13 cellular contexts compared by ENCODE assay signal in the genomic region with DNA sequence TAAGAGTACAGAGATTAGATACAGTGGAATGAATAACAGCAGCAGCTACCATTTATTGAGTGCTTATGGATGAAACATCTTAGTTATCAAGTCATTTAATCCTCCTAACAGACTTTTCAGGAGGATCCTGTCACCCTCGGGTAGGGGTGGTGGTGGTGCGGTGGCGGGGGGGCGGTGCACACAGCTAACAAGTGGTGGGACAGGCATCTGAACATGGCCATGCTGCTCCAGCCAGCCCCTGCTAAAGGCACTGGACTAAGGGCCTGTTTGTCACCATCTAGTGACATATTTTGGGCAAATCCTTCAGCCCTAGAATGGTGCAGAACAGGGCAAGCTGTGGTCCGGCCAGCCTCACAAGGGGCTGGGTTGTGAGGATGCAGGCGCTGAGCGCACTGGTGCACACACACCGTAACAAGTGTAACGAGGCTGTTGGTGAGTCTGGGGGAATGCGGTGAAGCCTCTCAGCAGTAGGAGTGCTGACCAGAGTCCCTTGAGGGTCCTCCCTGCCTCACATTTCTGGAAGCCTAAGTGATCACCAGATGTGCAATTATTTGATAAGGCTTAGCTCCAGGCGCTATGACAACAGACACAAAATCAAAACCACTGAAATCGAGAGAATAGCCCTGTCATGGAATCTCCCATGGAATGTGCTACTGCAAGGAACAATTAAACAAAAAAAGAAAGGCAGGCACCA.
DNase-seq lines count a peak whose midpoint lies in the region; ATAC-seq, FAIRE-seq and TF ChIP-seq lines count a peak whose summit lies in the region.
"Had no signal": no experiment of that assay in that cellular context is flagged by ENCODE, and none has a peak within 500 bp of the region (broad histone marks: within the 10 kb centered on the region; RNA-seq: fewer than 3 reads in every experiment).

No MANE protein-coding gene starts in this region.

- TF ChIP-seq EP300 in H1 (IDR thresholded peaks at IDR 0.05; ENCODE audit: borderline replicate concordance in 1 of 2, low read depth in 2 of 2, low read length in 2 of 2): no peak

- DNase-seq in AG10803 (ENCODE audit: low read depth) (peak; percentile 28), H1 (ENCODE audit: low read depth in 1 of 2, low spot score in 2 of 2) (no peak), osteocyte (ENCODE audit: extremely low spot score, unreplicated experiment) (no peak), G401 (ENCODE audit: low spot score) (no peak), coronary artery (ENCODE audit: low spot score) (no peak)
- DNase-seq in activated CD8-positive, alpha-beta memory T cell treated with anti-CD3 and anti-CD28 coated beads, Interleukin-2, amount 10 ng/mL, durations not matched to agents 7 days and 5 days: no peak
- DNase-seq in activated CD4-positive, alpha-beta T cell treated with anti-CD3 and anti-CD28 coated beads, Interleukin-2, amount 50 U/mL, for 48 hours: no peak
- DNase-seq: activated CD4-positive, alpha-beta T cell treated with anti-CD3 and anti-CD28 coated beads, Interleukin-2, amount 10 ng/mL, durations not matched to agents 24 days and 14 days; central memory CD4-positive, alpha-beta T cell; mesendoderm; NCI-H1930; T-helper 1 cell had no signal

- no peak overlapping the region for H3K4ac ChIP-seq in H1 (replicated peaks; ENCODE audit: insufficient read length, low read depth, low read length)

- no peak overlapping the region for H4K91ac ChIP-seq in H1 (replicated peaks; ENCODE audit: insufficient read length, low read length)

- no peak for FAIRE-seq in H1 (lab: Jason Lieb, UNC)

- no peak overlapping the region for H3K4me2 ChIP-seq in H1 (ENCODE audit: insufficient read depth in 1 of 2, low read depth in 2 of 2, low read length in 2 of 2)

- ATAC-seq in activated CD8-positive, alpha-beta memory T cell treated with anti-CD3 and anti-CD28 coated beads, Interleukin-2, amount 10 ng/mL, durations not matched to agents 7 days and 5 days: no peak

- H3K36me3 Mint-ChIP-seq in IgD-negative memory B cell (peaks cover 3% of the 10 kb centered on the region), osteocyte (ENCODE audit: unreplicated experiment) (peaks cover 10% of the 10 kb centered on the region)
- H3K36me3 Mint-ChIP-seq in activated CD8-positive, alpha-beta memory T cell treated with anti-CD3 and anti-CD28 coated beads, Interleukin-2, amount 10 ng/mL, durations not matched to agents 7 days and 5 days: peaks cover 4% of the 10 kb centered on the region

- no peaks in the 10 kb centered on the region for H3K23me2 ChIP-seq in H1 (ENCODE audit: low read depth, low read length)

- H3K23ac ChIP-seq in H1 (ENCODE audit: insufficient read length): no peak overlapping the region

- no peak for TF ChIP-seq RAD21 in H1 (IDR thresholded peaks at IDR 0.05 in 1 of 2, conservative IDR thresholded peaks at IDR 0.05 in 1 of 2; ENCODE audit: low read depth in 2 of 2, low read length in 2 of 2)

- no peak overlapping the region for H4K5ac ChIP-seq in H1 (ENCODE audit: insufficient read length, low read depth, low read length)

- peak overlapping the region; percentile 25; the same call in 1 of the 2 replicates for H4K8ac ChIP-seq in H1 (ENCODE audit: extremely low read depth, insufficient read depth, low read length)

- 90% methylated on average over 12 of the region's 12 CpGs; no CpG with 5 or more reads in 1 of the 2 experiments for WGBS in H1 (ENCODE audit: extremely low coverage in 1 of 2, insufficient coverage in 1 of 2, insufficient read length in 1 of 2, insufficient replicate concordance in 2 of 2, low coverage in 1 of 2, low lambda C conversion rate in 2 of 2, missing lambda C conversion rate in 1 of 2), 2 experiments

- H3K27me3 ChIP-seq in H1 (replicated peaks in 1 of 4; ENCODE audit: control insufficient read depth in 3 of 4, extremely low read depth in 1 of 4, insufficient read depth in 3 of 4, low read length in 3 of 4): no peaks in the 10 kb centered on the region

- TF ChIP-seq POLR2A in H1 (IDR thresholded peaks at IDR 0.05; ENCODE audit: control extremely low read depth in 1 of 2, low read depth in 2 of 2, low read length in 2 of 2): no peak

- H3K36me3 ChIP-seq in H1 (ENCODE audit: control insufficient read depth in 2 of 4, insufficient read depth in 4 of 4, low read length in 3 of 4): no peaks in the 10 kb centered on the region; a peak in 2 of 8 replicates

- CTCF ChIA-PET in H1 (lab: Charles Lee; ENCODE audit: partially characterized antibody): interaction anchor here (0.7 to 9.6 kb wide), 37 partner anchors 7 to 506 kb away, joined by 3 to 175 read pairs (median 6); no protein-coding TSS in a partner anchor
- CTCF ChIA-PET in activated CD8-positive, alpha-beta memory T cell treated with anti-CD3 and anti-CD28 coated beads, Interleukin-2, amount 10 ng/mL, durations not matched to agents 7 days and 5 days (lab: Charles Lee): interaction anchor here (1.2 to 2.4 kb wide), 8 partner anchors 9 to 185 kb away, joined by 3 to 28 read pairs (median 7); no protein-coding TSS in a partner anchor

- peaks cover 5 to 14% (median 6%) of the 10 kb centered on the region in 4 experiments for H3K4me1 ChIP-seq in H1 (replicated peaks in 1 of 4; ENCODE audit: control insufficient read depth in 3 of 4, insufficient read depth in 4 of 4, low read length in 3 of 4)

- peaks cover 0 to 8% of the 10 kb centered on the region in 2 experiments for H4K20me1 ChIP-seq in H1 (replicated peaks in 1 of 2; ENCODE audit: control insufficient read depth in 1 of 2, insufficient read depth in 2 of 2, low read length in 2 of 2)

- peak overlapping the region; percentile 52 to 97 (median 91) for H3K27ac Mint-ChIP-seq in IgD-negative memory B cell
- peak overlapping the region; percentile 87 for H3K27ac Mint-ChIP-seq in osteocyte (ENCODE audit: unreplicated experiment)
- H3K27ac Mint-ChIP-seq in activated CD8-positive, alpha-beta memory T cell treated with anti-CD3 and anti-CD28 coated beads, Interleukin-2, amount 10 ng/mL, durations not matched to agents 7 days and 5 days: no peak overlapping the region
- H3K27ac Mint-ChIP-seq: activated CD4-positive, alpha-beta T cell treated with anti-CD3 and anti-CD28 coated beads, Interleukin-2, amount 10 ng/mL, durations not matched to agents 24 days and 14 days had no signal

- H3K27me3 Mint-ChIP-seq in IgD-negative memory B cell (no peaks in the 10 kb centered on the region), osteocyte (ENCODE audit: unreplicated experiment) (no peaks in the 10 kb centered on the region)
- no peaks in the 10 kb centered on the region for H3K27me3 Mint-ChIP-seq in activated CD8-positive, alpha-beta memory T cell treated with anti-CD3 and anti-CD28 coated beads, Interleukin-2, amount 10 ng/mL, durations not matched to agents 7 days and 5 days
- H3K27me3 Mint-ChIP-seq: activated CD4-positive, alpha-beta T cell treated with anti-CD3 and anti-CD28 coated beads, Interleukin-2, amount 10 ng/mL, durations not matched to agents 24 days and 14 days had no signal

- H3K18ac ChIP-seq in H1 (ENCODE audit: extremely low read depth, low read length): no peak overlapping the region

- no peak overlapping the region for H2BK12ac ChIP-seq in H1 (ENCODE audit: low read depth, low read length)

- no peak overlapping the region for H2BK15ac ChIP-seq in H1 (ENCODE audit: low read length)

- no peak overlapping the region for H2BK20ac ChIP-seq in H1 (ENCODE audit: low read length)

- H3K4me1 Mint-ChIP-seq in IgD-negative memory B cell (peaks cover 32 to 54% (median 47%) of the 10 kb centered on the region in 3 donors), osteocyte (ENCODE audit: unreplicated experiment) (peaks cover 48% of the 10 kb centered on the region)
- peaks cover 19% of the 10 kb centered on the region for H3K4me1 Mint-ChIP-seq in activated CD8-positive, alpha-beta memory T cell treated with anti-CD3 and anti-CD28 coated beads, Interleukin-2, amount 10 ng/mL, durations not matched to agents 7 days and 5 days

- no peaks in the 10 kb centered on the region for H3K9me3 Mint-ChIP-seq in IgD-negative memory B cell
- no peaks in the 10 kb centered on the region for H3K9me3 Mint-ChIP-seq in osteocyte (ENCODE audit: unreplicated experiment)
- H3K9me3 Mint-ChIP-seq in activated CD8-positive, alpha-beta memory T cell treated with anti-CD3 and anti-CD28 coated beads, Interleukin-2, amount 10 ng/mL, durations not matched to agents 7 days and 5 days (ENCODE audit: low read depth): no peaks in the 10 kb centered on the region
- H3K9me3 Mint-ChIP-seq: activated CD4-positive, alpha-beta T cell treated with anti-CD3 and anti-CD28 coated beads, Interleukin-2, amount 10 ng/mL, durations not matched to agents 24 days and 14 days had no signal

- no peaks in the 10 kb centered on the region; the same call in 1 of the 2 replicates for H3K79me1 ChIP-seq in H1 (ENCODE audit: low read depth, low read length)

- no peak overlapping the region for H3K14ac ChIP-seq in H1 (ENCODE audit: insufficient read length)

- H2BK120ac ChIP-seq in H1 (replicated peaks; ENCODE audit: low read depth, low read length): no peak overlapping the region

- no peaks in the 10 kb centered on the region for H3K79me2 ChIP-seq in H1 (ENCODE audit: control insufficient read depth in 1 of 2, insufficient read depth in 2 of 2, low read length in 2 of 2)

- in situ Hi-C loops in G401 (cut with HindIII; ENCODE audit: low sequenced_read_pairs): no loop called here

- H3K9ac ChIP-seq in H1 (replicated peaks in 1 of 4; ENCODE audit: extremely low read depth in 1 of 4, low read depth in 3 of 4, low read length in 3 of 4): no peak overlapping the region

- H2BK5ac ChIP-seq in H1 (ENCODE audit: low read depth, low read length): no peak overlapping the region

- H3K4me3 ChIP-seq in AG10803 (ENCODE audit: low read length): no peak overlapping the region
- H3K4me3 ChIP-seq in H1 (ENCODE audit: extremely low read depth in 1 of 4, insufficient read depth in 2 of 4, low read depth in 3 of 4, low read length in 4 of 4): no peak overlapping the region
- no peak overlapping the region for H3K4me3 ChIP-seq in coronary artery

- no peak overlapping the region for H2AK5ac ChIP-seq in H1 (ENCODE audit: low read depth, low read length)

- POLR2A ChIA-PET in H1 (lab: Charles Lee; ENCODE audit: partially characterized antibody): interaction anchor here (0.7 to 2.1 kb wide), 9 partner anchors 7 to 178 kb away, joined by 3 to 5 read pairs (median 4); no protein-coding TSS in a partner anchor

- no peaks in the 10 kb centered on the region for H3K9me3 ChIP-seq in H1 (ENCODE audit: insufficient read depth in 2 of 2, low read depth in 1 of 2, low read length in 1 of 2)

- no peak overlapping the region for H3K56ac ChIP-seq in H1 (replicated peaks; ENCODE audit: insufficient read length, low read depth, low read length)

- H2AFZ ChIP-seq in H1 (ENCODE audit: low read length): no peak overlapping the region

- TF ChIP-seq CTCF in AG10803 (conservative IDR thresholded peaks at IDR 0.05; ENCODE audit: low read length): no peak
- no peak for TF ChIP-seq CTCF in H1 (IDR thresholded peaks at IDR 0.05; ENCODE audit: control extremely low read depth in 1 of 3, insufficient read depth in 1 of 3, low read depth in 1 of 3, low read length in 3 of 3)
- no peak for TF ChIP-seq CTCF in osteocyte (IDR thresholded peaks at IDR 0.05)
- TF ChIP-seq CTCF in coronary artery (IDR thresholded peaks at IDR 0.05): no peak

- H3K4me3 Mint-ChIP-seq in IgD-negative memory B cell (peak overlapping the region in 2 of 4 donors; percentile 85 to 94), osteocyte (ENCODE audit: unreplicated experiment) (no peak overlapping the region)
- H3K4me3 Mint-ChIP-seq in activated CD8-positive, alpha-beta memory T cell treated with anti-CD3 and anti-CD28 coated beads, Interleukin-2, amount 10 ng/mL, durations not matched to agents 7 days and 5 days: no peak overlapping the region
- H3K4me3 Mint-ChIP-seq: activated CD4-positive, alpha-beta T cell treated with anti-CD3 and anti-CD28 coated beads, Interleukin-2, amount 10 ng/mL, durations not matched to agents 24 days and 14 days had no signal

- H3K27ac ChIP-seq in H1 (ENCODE audit: low read depth, low read length): no peak overlapping the region
- H3K27ac ChIP-seq in coronary artery: peak overlapping the region in 1 of 2 donors; percentile 68
